ENCODE assay signal across 8 cellular contexts in the genomic region with DNA sequence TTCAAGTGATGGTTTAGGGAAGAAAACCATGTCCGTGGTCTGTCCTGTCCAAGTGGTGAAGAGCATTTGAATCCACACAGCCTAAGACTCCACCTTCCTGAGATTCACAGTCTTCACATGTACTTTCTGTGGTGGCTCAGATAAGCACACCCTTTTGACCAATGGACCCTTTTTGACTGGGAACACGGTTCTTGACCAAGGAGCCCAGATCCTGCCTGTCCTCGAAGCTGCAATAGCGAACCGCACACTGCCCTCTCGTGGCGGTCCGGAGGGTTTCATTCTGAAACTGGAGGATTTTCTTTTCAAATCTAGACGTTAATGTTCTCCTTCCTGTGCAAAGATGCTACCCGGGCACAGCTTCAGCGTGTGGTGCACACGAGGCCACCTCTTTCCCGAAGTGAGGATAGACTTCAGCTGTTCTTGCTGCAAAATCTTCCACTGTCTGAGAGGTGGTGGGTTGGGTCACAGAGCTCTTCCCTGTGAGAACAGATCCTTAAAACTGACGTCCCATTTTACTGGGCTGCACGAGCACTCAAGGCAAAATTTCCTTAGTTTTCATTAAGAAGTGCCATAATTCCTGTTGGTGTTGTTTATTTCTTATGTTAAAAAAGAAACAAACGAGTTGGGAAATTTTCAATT.
DNase-seq lines count a peak whose midpoint lies in the region; ATAC-seq and TF ChIP-seq lines count a peak whose summit lies in the region.

No MANE protein-coding gene starts in this region.

- CTCF ChIA-PET in RWPE1 (lab: Yijun Ruan, JAX) = interaction anchor here (0.5 to 1.5 kb wide), 22 partner anchors 12 to 747 kb away, joined by 3 to 10 read pairs (median 4); partner anchors contain the start of genes EZR and SYNJ2

- H3K9me3 ChIP-seq in neural progenitor cell (ENCODE audit: low read depth) = no peaks in the 10 kb centered on the region

- no peaks in the 10 kb centered on the region for H3K79me2 ChIP-seq in neural progenitor cell (ENCODE audit: low read depth)

- POLR2A ChIA-PET in RWPE1 (lab: Yijun Ruan, JAX; ENCODE audit: low non-redundant PET) = interaction anchor here (0.6 kb wide), 1 partner anchor 145 kb away, joined by 4 read pairs; no protein-coding TSS in a partner anchor

- peaks cover 6% of the 10 kb centered on the region for H3K36me3 Mint-ChIP-seq in neural progenitor cell

- TF ChIP-seq CTCF in RWPE1 (conservative IDR thresholded peaks at IDR 0.05; ENCODE audit: low read depth) = peak; percentile 83
- peak; percentile 90 for TF ChIP-seq CTCF in neural progenitor cell (IDR thresholded peaks at IDR 0.05)

- H4K20me1 ChIP-seq in neural progenitor cell (ENCODE audit: low read depth) = no peaks in the 10 kb centered on the region

- peak; percentile 86 for DNase-seq in GM03348 (ENCODE audit: low spot score)
- DNase-seq in Jurkat, Clone E6-1 (ENCODE audit: low read depth, low spot score) = peak; percentile 62
- peak; percentile 70 for DNase-seq in RWPE1 (ENCODE audit: low spot score)
- peak; percentile 33 to 43 for DNase-seq in activated T-helper 1 cell treated with anti-CD3 and anti-CD28 coated beads, Interleukin-2, amount 50 U/mL, for 16 hours (ENCODE audit: low read depth in 1 of 2, low spot score in 1 of 2)
- peak; percentile 81 for DNase-seq in fibroblast of peridontal ligament (ENCODE audit: extremely low read depth)
- DNase-seq in neural progenitor cell (ENCODE audit: low spot score) = peak; percentile 76
- DNase-seq in substantia nigra (lab: John Stamatoyannopoulos, UW) = peak in 39 of 49 donors; percentile 19 to 78 (median 55)

- peaks cover 4% of the 10 kb centered on the region for H3K27me3 Mint-ChIP-seq in neural progenitor cell (ENCODE audit: insufficient read depth, low read depth)

- no peak for ATAC-seq in HG03439 (IDR thresholded peaks at IDR 0.05; ENCODE audit: unreplicated experiment)

- no peaks in the 10 kb centered on the region for H3K9me3 Mint-ChIP-seq in neural progenitor cell

- no peak overlapping the region for H3K4me3 Mint-ChIP-seq in neural progenitor cell

- peak overlapping the region; percentile 84 for H3K27ac Mint-ChIP-seq in neural progenitor cell

- no peak overlapping the region for H3K4me3 ChIP-seq in Jurkat, Clone E6-1 (ENCODE audit: low read length)
- no peak overlapping the region for H3K4me3 ChIP-seq in neural progenitor cell

- H3K36me3 ChIP-seq in neural progenitor cell = no peaks in the 10 kb centered on the region

- H3K4me1 Mint-ChIP-seq in neural progenitor cell = peaks cover 12% of the 10 kb centered on the region

- H3K4me1 ChIP-seq in neural progenitor cell = no peaks in the 10 kb centered on the region

- H3K4me2 ChIP-seq in neural progenitor cell = no peak overlapping the region

- H3K27ac ChIP-seq in RWPE1 = no peak overlapping the region
- H3K27ac ChIP-seq in neural progenitor cell = no peak overlapping the region
- peak overlapping the region; percentile 76 for H3K27ac ChIP-seq in substantia nigra (ENCODE audit: low read depth, low read length, poor library complexity, severe bottlenecking)

- H3K9ac ChIP-seq in neural progenitor cell = no peak overlapping the region

- no peaks in the 10 kb centered on the region for H3K27me3 ChIP-seq in neural progenitor cell

- H3F3A ChIP-seq in neural progenitor cell (ENCODE audit: low read depth) = no peaks in the 10 kb centered on the region

- H2AFZ ChIP-seq in neural progenitor cell (replicated peaks) = peak overlapping the region; percentile 92
